8 cellular contexts compared by ENCODE assay signal in genomic region chr20:41340327-41341055, GRCh38. TPM values are rescaled to one million over a fixed set of nuclear protein-coding genes. Genes with fewer than 3 reads are reported as not detected.
DNase-seq lines count a peak whose midpoint lies in the region; ATAC-seq and TF ChIP-seq lines count a peak whose summit lies in the region.

A gene with protein sequence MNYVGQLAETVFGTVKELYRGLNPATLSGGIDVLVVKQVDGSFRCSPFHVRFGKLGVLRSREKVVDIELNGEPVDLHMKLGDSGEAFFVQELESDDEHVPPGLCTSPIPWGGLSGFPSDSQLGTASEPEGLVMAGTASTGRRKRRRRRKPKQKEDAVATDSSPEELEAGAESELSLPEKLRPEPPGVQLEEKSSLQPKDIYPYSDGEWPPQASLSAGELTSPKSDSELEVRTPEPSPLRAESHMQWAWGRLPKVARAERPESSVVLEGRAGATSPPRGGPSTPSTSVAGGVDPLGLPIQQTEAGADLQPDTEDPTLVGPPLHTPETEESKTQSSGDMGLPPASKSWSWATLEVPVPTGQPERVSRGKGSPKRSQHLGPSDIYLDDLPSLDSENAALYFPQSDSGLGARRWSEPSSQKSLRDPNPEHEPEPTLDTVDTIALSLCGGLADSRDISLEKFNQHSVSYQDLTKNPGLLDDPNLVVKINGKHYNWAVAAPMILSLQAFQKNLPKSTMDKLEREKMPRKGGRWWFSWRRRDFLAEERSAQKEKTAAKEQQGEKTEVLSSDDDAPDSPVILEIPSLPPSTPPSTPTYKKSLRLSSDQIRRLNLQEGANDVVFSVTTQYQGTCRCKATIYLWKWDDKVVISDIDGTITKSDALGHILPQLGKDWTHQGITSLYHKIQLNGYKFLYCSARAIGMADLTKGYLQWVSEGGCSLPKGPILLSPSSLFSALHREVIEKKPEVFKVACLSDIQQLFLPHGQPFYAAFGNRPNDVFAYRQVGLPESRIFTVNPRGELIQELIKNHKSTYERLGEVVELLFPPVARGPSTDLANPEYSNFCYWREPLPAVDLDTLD (plus strand): TSS chr20:41340821. CDS start chr20:41345804, 4,983 bp downstream.

- peak within 1 kb of the TSS; percentile 7 for H2AK5ac ChIP-seq in mesendoderm (ENCODE audit: low read length)

- peak; percentile 89 for DNase-seq in D341Med (ENCODE audit: low spot score)
- peak; percentile 90 for DNase-seq in NCI-H774 (lab: John Stamatoyannopoulos, UW)
- DNase-seq in activated CD8-positive, alpha-beta memory T cell treated with anti-CD3 and anti-CD28 coated beads for 24 hours = peak; percentile 70
- peak; percentile 90 for DNase-seq in endothelial cell (ENCODE audit: low spot score)
- DNase-seq in mesendoderm = peak; percentile 97
- DNase-seq in stimulated activated CD8-positive, alpha-beta memory T cell treated with anti-CD3 and anti-CD28 coated beads, Interleukin-15, amount 100 ng/mL, for 24 hours (ENCODE audit: low read depth) = peak; percentile 29

- no peak within 1 kb of the TSS for H2BK120ac ChIP-seq in mesendoderm (ENCODE audit: low read depth, low read length)

- peaks cover 2% of the 10 kb centered on the region for H3K27me3 ChIP-seq in mesendoderm (ENCODE audit: insufficient read depth, low read length, poor library complexity)

- H2BK15ac ChIP-seq in mesendoderm (replicated peaks; ENCODE audit: low read depth) = no peak within 1 kb of the TSS

- H4K8ac ChIP-seq in mesendoderm (ENCODE audit: low read depth, low read length) = peak within 1 kb of the TSS; percentile 7

- peak within 1 kb of the TSS; percentile 64 for H3K9ac ChIP-seq in mesendoderm (ENCODE audit: low read length)

- H3K27ac ChIP-seq in mesendoderm (ENCODE audit: low read depth, low read length) = no peak within 1 kb of the TSS

- peak; percentile 14 for ATAC-seq in HG02610 (IDR thresholded peaks at IDR 0.05; ENCODE audit: unreplicated experiment)
- ATAC-seq in HG02678 (IDR thresholded peaks at IDR 0.05; ENCODE audit: unreplicated experiment) = no peak

- H3K79me1 ChIP-seq in mesendoderm (ENCODE audit: low read length) = no peaks in the 10 kb centered on the region

- H3K4me2 ChIP-seq in mesendoderm (ENCODE audit: low read length) = peak within 1 kb of the TSS; percentile 78

- peak within 1 kb of the TSS; percentile 17 for H3K18ac ChIP-seq in mesendoderm (ENCODE audit: low read length)

- peaks cover 13% of the 10 kb centered on the region for H3K4me1 Mint-ChIP-seq in endothelial cell (ENCODE audit: unreplicated experiment)

- peak within 1 kb of the TSS; percentile 70 for H3K27ac Mint-ChIP-seq in endothelial cell (ENCODE audit: unreplicated experiment)

- TF ChIP-seq CTCF in endothelial cell (IDR thresholded peaks at IDR 0.05; ENCODE audit: unreplicated experiment) = peak; percentile 62

- H3K56ac ChIP-seq in mesendoderm (ENCODE audit: low read length) = peak within 1 kb of the TSS; percentile 88

- H3K23ac ChIP-seq in mesendoderm (ENCODE audit: low read length) = no peak within 1 kb of the TSS

- no peak within 1 kb of the TSS for H2BK5ac ChIP-seq in mesendoderm (ENCODE audit: low read length)

- H3K9me3 Mint-ChIP-seq in endothelial cell (ENCODE audit: unreplicated experiment) = no peaks in the 10 kb centered on the region

- no CpG with 5 or more reads among the region's 33 CpGs for WGBS in mesendoderm (ENCODE audit: extremely low coverage, insufficient coverage, low lambda C conversion rate)

- peak within 1 kb of the TSS; percentile 34 for H3K4me3 ChIP-seq in mesendoderm (ENCODE audit: low read length)

- H4K5ac ChIP-seq in mesendoderm (ENCODE audit: low read length) = no peak within 1 kb of the TSS

- no peaks in the 10 kb centered on the region for H3K79me2 ChIP-seq in mesendoderm (ENCODE audit: control insufficient read depth, insufficient read depth, low read length)

- H3K36me3 Mint-ChIP-seq in endothelial cell (ENCODE audit: low read depth, unreplicated experiment) = no peaks in the 10 kb centered on the region

- peak within 1 kb of the TSS; percentile 90 for H3K4me3 Mint-ChIP-seq in endothelial cell (ENCODE audit: unreplicated experiment)

- H3K4ac ChIP-seq in mesendoderm (ENCODE audit: low read depth, low read length) = peak within 1 kb of the TSS; percentile 18

- H3K4me1 ChIP-seq in mesendoderm (ENCODE audit: control insufficient read depth, low read depth, low read length) = peaks cover 5% of the 10 kb centered on the region

- H3K27me3 Mint-ChIP-seq in endothelial cell (ENCODE audit: unreplicated experiment) = peaks cover 7% of the 10 kb centered on the region

- no peaks in the 10 kb centered on the region for H3K36me3 ChIP-seq in mesendoderm (ENCODE audit: control insufficient read depth, insufficient read depth, low read length)

RNA-seq across cellular contexts. Expression of the gene that starts here (rescaled TPM):
- 20.1 TPM for total RNA-seq in endothelial cell (ENCODE audit: unreplicated experiment)
- polyA plus RNA-seq in mesendoderm (2013, experiment 1 of 2) = 2.9 TPM
- polyA plus RNA-seq in mesendoderm (2013, experiment 2 of 2) = 2.8 TPM

Comparison
In these comparisons a context has a peak if more than half of its experiments do, and no peak if none do; other contexts are left out.
1. DNase-seq: peak in every context shown above with its lines; median percentile 97 in mesendoderm; 90 in NCI-H774; 90 in endothelial cell; 89 in D341Med; 70 in activated CD8-positive, alpha-beta memory T cell treated with anti-CD3 and anti-CD28 coated beads for 24 hours; 29 in stimulated activated CD8-positive, alpha-beta memory T cell treated with anti-CD3 and anti-CD28 coated beads, Interleukin-15, amount 100 ng/mL, for 24 hours.